In genomic region chr22:38186429-38186828, GRCh38 we compare ENCODE assay signal across 26 cellular contexts. TPM values are rescaled to one million over a fixed set of nuclear protein-coding genes. Genes with fewer than 3 reads are reported as not detected.
DNase-seq lines count a peak whose midpoint lies in the region; ATAC-seq and TF ChIP-seq lines count a peak whose summit lies in the region.
"Had no signal": no experiment of that assay in that cellular context is flagged by ENCODE, and none has a peak within 500 bp of the region (broad histone marks: within the 10 kb centered on the region; RNA-seq: fewer than 3 reads in every experiment).

No MANE protein-coding gene starts in this region.

- no peak overlapping the region for H3K4ac ChIP-seq in mesendoderm (ENCODE audit: low read depth, low read length)

- H2AK5ac ChIP-seq in mesendoderm (ENCODE audit: low read length): no peak overlapping the region

- H3K36me3 ChIP-seq in fibroblast of lung (ENCODE audit: control insufficient read depth, insufficient read depth, low read length): no peaks in the 10 kb centered on the region
- H3K36me3 ChIP-seq in mesendoderm (ENCODE audit: control insufficient read depth, insufficient read depth, low read length): no peaks in the 10 kb centered on the region
- H3K36me3 ChIP-seq: uterus had no signal

- CTCF ChIA-PET in Calu3 (lab: Charles Lee): no interaction called here

- H4K20me1 ChIP-seq in fibroblast of lung (ENCODE audit: control insufficient read depth, extremely low read depth, insufficient read depth, low read length): no peaks in the 10 kb centered on the region

- intact Hi-C loops in Calu3 (cut with micrococcal nuclease; ENCODE audit: unreplicated experiment): no loop called here

- H3K4me3 ChIP-seq in fibroblast of lung (replicated peaks in 1 of 4; ENCODE audit: control extremely low read depth in 1 of 4, insufficient read depth in 1 of 4, low read depth in 3 of 4, low read length in 4 of 4) (no peak overlapping the region), mesendoderm (ENCODE audit: low read length) (no peak overlapping the region)
- H3K4me3 ChIP-seq: uterus had no signal

- H3K79me1 ChIP-seq in mesendoderm (ENCODE audit: low read length): no peaks in the 10 kb centered on the region

- no peak overlapping the region for H2BK120ac ChIP-seq in mesendoderm (ENCODE audit: low read depth, low read length)

- no CpG with 5 or more reads among the region's 5 CpGs for WGBS in mesendoderm (ENCODE audit: extremely low coverage, insufficient coverage, low lambda C conversion rate)

- no peak overlapping the region for H4K5ac ChIP-seq in mesendoderm (ENCODE audit: low read length)

- H4K8ac ChIP-seq in mesendoderm (ENCODE audit: low read depth, low read length): no peak overlapping the region

- H3K27ac ChIP-seq in fibroblast of lung (ENCODE audit: insufficient read depth, low read length) (no peak overlapping the region), mesendoderm (ENCODE audit: low read depth, low read length) (no peak overlapping the region)

- H3K56ac ChIP-seq in mesendoderm (ENCODE audit: low read length): no peak overlapping the region

- H3K27me3 Mint-ChIP-seq in Calu3 (ENCODE audit: unreplicated experiment) (no peaks in the 10 kb centered on the region), progenitor cell of endocrine pancreas (no peaks in the 10 kb centered on the region)
- H3K27me3 Mint-ChIP-seq: T-cell had no signal

- no peak overlapping the region for H3K4me3 Mint-ChIP-seq in Calu3 (ENCODE audit: low read depth, unreplicated experiment)
- no peak overlapping the region for H3K4me3 Mint-ChIP-seq in progenitor cell of endocrine pancreas (ENCODE audit: low read depth)
- H3K4me3 Mint-ChIP-seq: activated CD4-positive, alpha-beta T cell treated with anti-CD3 and anti-CD28 coated beads, Interleukin-2, amount 10 ng/mL, durations not matched to agents 24 days and 14 days; CD14-positive monocyte; central memory CD8-positive, alpha-beta T cell; memory B cell; naive thymus-derived CD4-positive, alpha-beta T cell; stimulated activated naive CD8-positive, alpha-beta T cell treated with anti-CD3 and anti-CD28 coated beads, Interleukin-15, amount 100 ng/mL, for 72 hours; T-cell had no signal

- H3K9ac ChIP-seq in fibroblast of lung (ENCODE audit: insufficient read depth, low read length) (no peak overlapping the region), mesendoderm (ENCODE audit: low read length) (no peak overlapping the region)

- H3K9me3 Mint-ChIP-seq in Calu3 (ENCODE audit: low read depth, unreplicated experiment) (no peaks in the 10 kb centered on the region), progenitor cell of endocrine pancreas (ENCODE audit: low read depth) (no peaks in the 10 kb centered on the region)
- H3K9me3 Mint-ChIP-seq: activated CD4-positive, alpha-beta T cell treated with anti-CD3 and anti-CD28 coated beads, Interleukin-2, amount 10 ng/mL, durations not matched to agents 24 days and 14 days; central memory CD8-positive, alpha-beta T cell; stimulated activated naive CD8-positive, alpha-beta T cell treated with anti-CD3 and anti-CD28 coated beads, Interleukin-15, amount 100 ng/mL, for 72 hours; T-cell had no signal

- no peaks in the 10 kb centered on the region for H3K9me3 ChIP-seq in fibroblast of lung (ENCODE audit: control insufficient read depth, insufficient read depth, low read depth, low read length)
- H3K9me3 ChIP-seq: uterus had no signal

- H3K4me2 ChIP-seq in fibroblast of lung (ENCODE audit: extremely low read depth, insufficient read depth, low read length): peak overlapping the region; percentile 20
- no peak overlapping the region for H3K4me2 ChIP-seq in mesendoderm (ENCODE audit: low read length)

- no peak overlapping the region for H2BK15ac ChIP-seq in mesendoderm (replicated peaks; ENCODE audit: low read depth)

- peaks cover 11% of the 10 kb centered on the region for H3K36me3 Mint-ChIP-seq in Calu3 (ENCODE audit: insufficient read depth, unreplicated experiment)
- no peaks in the 10 kb centered on the region for H3K36me3 Mint-ChIP-seq in progenitor cell of endocrine pancreas (ENCODE audit: insufficient read depth)
- H3K36me3 Mint-ChIP-seq: CD14-positive monocyte; naive thymus-derived CD4-positive, alpha-beta T cell; T-cell had no signal

- H3K18ac ChIP-seq in mesendoderm (ENCODE audit: low read length): no peak overlapping the region

- TF ChIP-seq CTCF in Calu3 (IDR thresholded peaks at IDR 0.05; ENCODE audit: unreplicated experiment) (no peak), fibroblast of lung (conservative IDR thresholded peaks at IDR 0.05 in 1 of 2, IDR thresholded peaks at IDR 0.05 in 1 of 2; ENCODE audit: low read depth in 1 of 2, low read length in 2 of 2) (no peak), progenitor cell of endocrine pancreas (IDR thresholded peaks at IDR 0.05; ENCODE audit: unreplicated experiment) (no peak), GM10266 (IDR thresholded peaks at IDR 0.05; ENCODE audit: control insufficient read depth, insufficient read depth, low read depth, missing control alignments) (no peak)

- no peak overlapping the region for H3K23ac ChIP-seq in mesendoderm (ENCODE audit: low read length)

- H3K4me1 Mint-ChIP-seq in Calu3 (ENCODE audit: low read depth, unreplicated experiment) (peaks cover 24% of the 10 kb centered on the region), progenitor cell of endocrine pancreas (ENCODE audit: low read depth) (peaks cover 19% of the 10 kb centered on the region)

- H3K79me2 ChIP-seq in fibroblast of lung (ENCODE audit: control insufficient read depth, insufficient read depth, low read length) (no peaks in the 10 kb centered on the region), mesendoderm (ENCODE audit: control insufficient read depth, insufficient read depth, low read length) (no peaks in the 10 kb centered on the region)

- H3K27ac Mint-ChIP-seq in Calu3 (ENCODE audit: unreplicated experiment) (peak overlapping the region; percentile 42), progenitor cell of endocrine pancreas (peak overlapping the region; percentile 2)
- H3K27ac Mint-ChIP-seq: activated CD4-positive, alpha-beta T cell treated with anti-CD3 and anti-CD28 coated beads, Interleukin-2, amount 10 ng/mL, durations not matched to agents 24 days and 14 days; CD14-positive monocyte; memory B cell; naive thymus-derived CD4-positive, alpha-beta T cell; T-cell had no signal

- H2AFZ ChIP-seq in fibroblast of lung (ENCODE audit: low read length): peak overlapping the region; percentile 18

- H3K27me3 ChIP-seq in fibroblast of lung (ENCODE audit: control insufficient read depth, insufficient read depth, low read length) (no peaks in the 10 kb centered on the region), mesendoderm (ENCODE audit: insufficient read depth, low read length, poor library complexity) (no peaks in the 10 kb centered on the region)
- H3K27me3 ChIP-seq: uterus had no signal

- DNase-seq in Calu3 (no peak), M059J (ENCODE audit: low read depth) (peak; percentile 44), fibroblast of lung (ENCODE audit: low read depth in 2 of 2) (no peak), progenitor cell of endocrine pancreas (ENCODE audit: low spot score, unreplicated experiment) (no peak), GM10266 (ENCODE audit: extremely low spot score) (no peak), mesendoderm (no peak), NCI-H1436 (lab: John Stamatoyannopoulos, UW) (no peak)
- DNase-seq: activated CD4-positive, alpha-beta T cell treated with anti-CD3 and anti-CD28 coated beads, Interleukin-2, amount 10 ng/mL, durations not matched to agents 24 days and 14 days; activated naive CD4-positive, alpha-beta T cell treated with Interleukin-2 at 50 U/mL for 16 hours; aorta; effector CD8-positive, alpha-beta T cell; KBM-7; naive thymus-derived CD4-positive, alpha-beta T cell; NCI-H2081 treated with DMSO at 0.1 percent for 48 hours; NCI-H526; posterior cingulate gyrus; SHP77; small intestine; stimulated activated CD4-positive, alpha-beta T cell treated with anti-CD3 and anti-CD28 coated beads, Interleukin-2, amount 100 ng/mL, for 48 hours; stimulated activated naive CD8-positive, alpha-beta T cell treated with anti-CD3 and anti-CD28 coated beads, Interleukin-15, amount 100 ng/mL, for 72 hours; T-cell; uterus had no signal

- ATAC-seq in GM21360 (IDR thresholded peaks at IDR 0.05; ENCODE audit: unreplicated experiment): no peak
- ATAC-seq: naive thymus-derived CD4-positive, alpha-beta T cell; stimulated activated naive CD8-positive, alpha-beta T cell treated with anti-CD3 and anti-CD28 coated beads, Interleukin-15, amount 100 ng/mL, for 72 hours; T-cell had no signal

- BruUV-seq in Calu3 (replicated peaks; lab: Mats Ljungman, UMichigan): no TSS peak

- peaks cover 2% of the 10 kb centered on the region for H3K4me1 ChIP-seq in fibroblast of lung (ENCODE audit: control insufficient read depth, extremely low read depth, insufficient read depth, low read length)
- H3K4me1 ChIP-seq in mesendoderm (ENCODE audit: control insufficient read depth, low read depth, low read length): peaks cover under 1% of the 10 kb centered on the region
- H3K4me1 ChIP-seq: uterus had no signal

- no peak overlapping the region for H2BK5ac ChIP-seq in mesendoderm (ENCODE audit: low read length)

RNA-seq across cellular contexts. Expression of gene PLA2G6, which starts 4.8 kb away (rescaled TPM):
- total RNA-seq in Calu3 (2022) (43.5 and 44.0 TPM in 2 replicates), fibroblast of lung (24.9 and 29.9 TPM in 2 replicates), progenitor cell of endocrine pancreas (76.0 and 76.4 TPM in 2 replicates)
- 0.96 TPM in 1 of 2 replicates, not detected in the other for total RNA-seq in M059J (2014; rRNA removed; shearing (Covaris generic))
- 4.4 and 4.8 TPM in 2 replicates for polyA plus RNA-seq in fibroblast of lung
- polyA plus RNA-seq in fibroblast of lung (2012): 3.2 and 5.1 TPM in 2 replicates
- polyA minus RNA-seq in fibroblast of lung (ENCODE audit: low replicate concordance): 24.8 and 39.5 TPM in 2 replicates
- polyA plus RNA-seq in mesendoderm (2013, experiment 1 of 2): 2.4 TPM
- polyA plus RNA-seq in mesendoderm (2013, experiment 2 of 2): 2.4 TPM

RNA-seq across cellular contexts. Expression of gene MAFF, which starts 15.4 kb away (rescaled TPM):
- 62.4 and 64.8 TPM in 2 replicates for total RNA-seq in Calu3 (2022)
- 9.1 and 13.5 TPM in 2 replicates for total RNA-seq in M059J (2014; rRNA removed; shearing (Covaris generic))
- total RNA-seq in fibroblast of lung: 20.5 and 26.3 TPM in 2 replicates
- 8.8 and 18.5 TPM in 2 replicates for polyA plus RNA-seq in fibroblast of lung
- 13.1 and 24.4 TPM in 2 replicates for polyA plus RNA-seq in fibroblast of lung (2012)
- polyA minus RNA-seq in fibroblast of lung (ENCODE audit: low replicate concordance): 4.9 and 10.7 TPM in 2 replicates
- total RNA-seq in progenitor cell of endocrine pancreas: 8.4 and 10.2 TPM in 2 replicates
- 6.2 TPM for polyA plus RNA-seq in mesendoderm (2013, experiment 1 of 2)
- 6.4 TPM for polyA plus RNA-seq in mesendoderm (2013, experiment 2 of 2)

Comparison
In these comparisons a context has a peak if more than half of its experiments do, and no peak if none do; other contexts are left out.
1. RNA of gene PLA2G6, which starts 4.8 kb away (total RNA-seq): 76.0 to 76.4 TPM in progenitor cell of endocrine pancreas, 43.5 to 44.0 TPM in Calu3 and 24.9 to 29.9 TPM in fibroblast of lung; 0.96 TPM in M059J; every median in the first group is over 10 times any median in the second.